17 cellular contexts compared by ENCODE assay signal in genomic region chr4:38568768-38569167, GRCh38.
"Had no signal": no experiment of that assay in that cellular context is flagged by ENCODE, and none has a peak within 500 bp of the region (broad histone marks: within the 10 kb centered on the region; RNA-seq: fewer than 3 reads in every experiment).

No MANE protein-coding gene starts in this region.

- ATAC-seq: natural killer cell treated with Interleukin-12 subunit alpha and Interleukin-12 subunit beta and Interleukin-15 and Interleukin-18, amount 100 ng/mL, for 72 hours; right lobe of liver had no signal

- H3K36me3 ChIP-seq: ascending aorta, esophagus muscularis mucosa, right lobe of liver, stomach, upper lobe of left lung had no signal

- H3K36me3 Mint-ChIP-seq: activated naive CD4-positive, alpha-beta T cell treated with anti-CD3 and anti-CD28 coated beads, Interleukin-2, amount 50 U/mL, for 24 hours had no signal

- H3K4me1 Mint-ChIP-seq: activated naive CD4-positive, alpha-beta T cell treated with anti-CD3 and anti-CD28 coated beads, Interleukin-2, amount 50 U/mL, for 24 hours; immature natural killer cell had no signal

- H3K27me3 ChIP-seq: ascending aorta, esophagus muscularis mucosa, right lobe of liver, stomach, testis, upper lobe of left lung had no signal

- H3K4me1 ChIP-seq: right lobe of liver had no signal

- H3K9me3 Mint-ChIP-seq: activated naive CD4-positive, alpha-beta T cell treated with anti-CD3 and anti-CD28 coated beads, Interleukin-2, amount 50 U/mL, for 24 hours; immature natural killer cell; natural killer cell treated with Interleukin-12 subunit alpha and Interleukin-12 subunit beta and Interleukin-15 and Interleukin-18, amount 100 ng/mL, for 72 hours had no signal

- DNase-seq: activated CD4-positive, alpha-beta T cell treated with anti-CD3 and anti-CD28 coated beads, Interleukin-2, amount 50 U/mL, for 4 hours; activated gamma-delta T cell; cerebellar nuclear complex; effector CD4-positive, alpha-beta T cell; immature natural killer cell; right lobe of liver; stimulated activated CD4-positive, alpha-beta T cell treated with anti-CD3 and anti-CD28 coated beads, Interleukin-4, amount 100 ng/mL, for 1 hour; stomach; SW 1271; T-helper 2 cell; testis; upper lobe of left lung had no signal

- H3K4me2 ChIP-seq: smooth muscle cell had no signal

- H3K4me3 ChIP-seq: ascending aorta, esophagus muscularis mucosa, right lobe of liver, smooth muscle cell, stomach, testis, upper lobe of left lung had no signal

- H3K27ac Mint-ChIP-seq: activated naive CD4-positive, alpha-beta T cell treated with anti-CD3 and anti-CD28 coated beads, Interleukin-2, amount 50 U/mL, for 24 hours; immature natural killer cell; natural killer cell treated with Interleukin-12 subunit alpha and Interleukin-12 subunit beta and Interleukin-15 and Interleukin-18, amount 100 ng/mL, for 72 hours had no signal

- H3K9me3 ChIP-seq: ascending aorta, esophagus muscularis mucosa, right lobe of liver, stomach, testis, upper lobe of left lung had no signal

- H3K27ac ChIP-seq: ascending aorta, esophagus muscularis mucosa, right lobe of liver, stomach, testis, upper lobe of left lung had no signal

- H3K4me3 Mint-ChIP-seq: activated naive CD4-positive, alpha-beta T cell treated with anti-CD3 and anti-CD28 coated beads, Interleukin-2, amount 50 U/mL, for 24 hours; immature natural killer cell; natural killer cell treated with Interleukin-12 subunit alpha and Interleukin-12 subunit beta and Interleukin-15 and Interleukin-18, amount 100 ng/mL, for 72 hours had no signal

- H3K27me3 Mint-ChIP-seq: activated naive CD4-positive, alpha-beta T cell treated with anti-CD3 and anti-CD28 coated beads, Interleukin-2, amount 50 U/mL, for 24 hours had no signal
